ENCODE assay signal across 9 cellular contexts in genomic region chr12:6338955-6339761, GRCh38. TPM values are rescaled to one million over a fixed set of nuclear protein-coding genes. Genes with fewer than 3 reads are reported as not detected.
A peak's percentile ranks its signal among the peaks of the same experiment; 100 is the strongest.
DNase-seq lines count a peak whose midpoint lies in the region; ATAC-seq and TF ChIP-seq lines count a peak whose summit lies in the region.
"Had no signal": no experiment of that assay in that cellular context is flagged by ENCODE, and none has a peak within 500 bp of the region (broad histone marks: within the 10 kb centered on the region; RNA-seq: fewer than 3 reads in every experiment).

No MANE protein-coding gene starts in this region.

- H3K36me3 Mint-ChIP-seq in activated naive CD8-positive, alpha-beta T cell treated with anti-CD3 and anti-CD28 coated beads for 36 hours = peaks cover 14% of the 10 kb centered on the region

- H3K9me3 ChIP-seq in IMR-90 (ENCODE audit: control insufficient read depth, insufficient read depth, low read length) = no peaks in the 10 kb centered on the region
- no peaks in the 10 kb centered on the region for H3K9me3 ChIP-seq in skeletal muscle tissue (ENCODE audit: control insufficient read depth in 3 of 3, low read length in 3 of 3)

- peak overlapping the region; percentile 99 for H3K9ac ChIP-seq in IMR-90 (ENCODE audit: low read depth, low read length)
- H3K9ac ChIP-seq in skeletal muscle tissue (ENCODE audit: low read depth in 1 of 3, low read length in 3 of 3) = peak overlapping the region; percentile 99 to 100 (median 100)

- intact Hi-C loops in IMR-90 (cut with micrococcal nuclease) = no loop called here

- H3K9me1 ChIP-seq in IMR-90 (ENCODE audit: insufficient read depth, low read length) = peaks cover 33% of the 10 kb centered on the region

- no peak overlapping the region for H2BK15ac ChIP-seq in IMR-90 (ENCODE audit: low read depth, low read length)

- no peak overlapping the region for H4K5ac ChIP-seq in IMR-90 (ENCODE audit: low read depth, low read length)

- peak overlapping the region; percentile 98; the same call in 1 of the 2 replicates for H3K27ac ChIP-seq in IMR-90 (ENCODE audit: insufficient read depth, low read length)
- H3K27ac ChIP-seq in epithelial cell of prostate = peak overlapping the region; percentile 98
- H3K27ac ChIP-seq in skeletal muscle tissue (ENCODE audit: low read depth, low read length) = peak overlapping the region; percentile 98

- H2BK120ac ChIP-seq in IMR-90 (ENCODE audit: low read depth, low read length) = peak overlapping the region; percentile 30; the same call in 1 of the 2 replicates

- in situ Hi-C loops in IMR-90 (cut with MboI; ENCODE audit: low sequenced_read_pairs) = loop anchor here (5.0 to 10.0 kb wide), 2 partner anchors 33 to 206 kb away; no protein-coding TSS in a partner anchor

- no peak overlapping the region for H2AK9ac ChIP-seq in IMR-90 (replicated peaks; ENCODE audit: low read depth, low read length, poor library complexity)

- H3K27me3 ChIP-seq in IMR-90 (ENCODE audit: control insufficient read depth, insufficient read depth, low read length) (no peaks in the 10 kb centered on the region), skeletal muscle tissue (ENCODE audit: control insufficient read depth in 3 of 3, insufficient read depth in 3 of 3, low read length in 3 of 3) (no peaks in the 10 kb centered on the region)

- peaks cover 8 to 75% of the 10 kb centered on the region in 2 experiments; a peak in 3 of 4 replicates for H3K79me1 ChIP-seq in IMR-90 (ENCODE audit: low read depth in 1 of 2, low read length in 2 of 2)

- H3K36me3 ChIP-seq in IMR-90 (ENCODE audit: control insufficient read depth, insufficient read depth, low read length) (peaks cover 21% of the 10 kb centered on the region; the same call in 1 of the 2 replicates), skeletal muscle tissue (ENCODE audit: control insufficient read depth in 3 of 3, insufficient read depth in 3 of 3, low read length in 3 of 3) (peaks cover 2 to 6% (median 5%) of the 10 kb centered on the region in 3 donors)

- dilution Hi-C loops in IMR-90 (cut with HindIII; ENCODE audit: low sequenced_read_pairs, unreplicated experiment) = no loop called here

- peak overlapping the region; percentile 40 for H3K23ac ChIP-seq in IMR-90 (ENCODE audit: low read depth, low read length)

- H4K20me1 ChIP-seq in IMR-90 (ENCODE audit: insufficient read depth, low read length) = peaks cover 68% of the 10 kb centered on the region

- H3K9me3 Mint-ChIP-seq in activated naive CD8-positive, alpha-beta T cell treated with anti-CD3 and anti-CD28 coated beads for 36 hours = no peaks in the 10 kb centered on the region

- H3K18ac ChIP-seq in IMR-90 (ENCODE audit: low read depth, low read length) = peak overlapping the region; percentile 6; the same call in 1 of the 2 replicates

- H4K8ac ChIP-seq in IMR-90 (ENCODE audit: low read depth in 2 of 2, low read length in 2 of 2) = peak overlapping the region in 1 of 2 experiments; percentile 33; a peak in 1 of 4 replicates

- H2AK5ac ChIP-seq in IMR-90 (ENCODE audit: low read depth, low read length) = peak overlapping the region; percentile 21; the same call in 1 of the 2 replicates

- H3K27ac Mint-ChIP-seq in activated naive CD8-positive, alpha-beta T cell treated with anti-CD3 and anti-CD28 coated beads for 36 hours = no peak overlapping the region

- H3K4me2 ChIP-seq in IMR-90 (ENCODE audit: low read depth, low read length) = peak overlapping the region; percentile 96

- no peak overlapping the region for H3K4me3 Mint-ChIP-seq in activated naive CD8-positive, alpha-beta T cell treated with anti-CD3 and anti-CD28 coated beads for 36 hours

- H3K56ac ChIP-seq in IMR-90 (ENCODE audit: extremely low read depth, insufficient read depth, low read length) = no peak overlapping the region

- H3K4me1 ChIP-seq in IMR-90 (ENCODE audit: control insufficient read depth, insufficient read depth, low read length) = peaks cover 52% of the 10 kb centered on the region
- H3K4me1 ChIP-seq in skeletal muscle tissue (ENCODE audit: control insufficient read depth in 3 of 3, insufficient read depth in 3 of 3, low read length in 3 of 3) = peaks cover 78 to 94% (median 83%) of the 10 kb centered on the region in 3 donors

- no peak for TF ChIP-seq CTCF in IMR-90 (conservative IDR thresholded peaks at IDR 0.05; ENCODE audit: low read depth, low read length)

- ATAC-seq in IMR-90 (ENCODE audit: low read depth) = no peak

- CTCF ChIA-PET in IMR-90 (lab: Yijun Ruan, JAX) = no interaction called here

- H3K14ac ChIP-seq in IMR-90 (replicated peaks; ENCODE audit: low read depth, low read length) = peak overlapping the region; percentile 41

- H2BK5ac ChIP-seq in IMR-90 (ENCODE audit: low read depth, low read length, poor library complexity, severe bottlenecking) = peak overlapping the region; percentile 98

- no peak overlapping the region for H2AFZ ChIP-seq in IMR-90 (replicated peaks; ENCODE audit: low read length, poor library complexity)

- H2BK20ac ChIP-seq in IMR-90 (ENCODE audit: low read depth, low read length) = 0 out of 2 replicates have a peak overlapping the region, but pooled peaks have one; percentile 2

- TF ChIP-seq RAD21 in IMR-90 (IDR thresholded peaks at IDR 0.05; ENCODE audit: low read length) = no peak

- H3K4ac ChIP-seq in IMR-90 (ENCODE audit: low read depth, low read length) = peak overlapping the region; percentile 26

- POLR2A ChIA-PET in IMR-90 (lab: Charles Lee; ENCODE audit: unreplicated experiment) = interaction anchor here (0.8 to 1.2 kb wide), 2 partner anchors 44 to 195 kb away, joined by 3 to 4 read pairs; partner anchors contain the start of gene LTBR

- no TSS peak for BruUV-seq in IMR-90 (replicated peaks; lab: Mats Ljungman, UMichigan)

- WGBS in IMR-90 (ENCODE audit: extremely low coverage in 2 of 2, insufficient read length in 1 of 2), 2 experiments = 66% methylated on average over 2 of the region's 8 CpGs; no CpG with 5 or more reads in 1 of the 2 experiments

- peaks cover 40% of the 10 kb centered on the region for H3K4me1 Mint-ChIP-seq in activated naive CD8-positive, alpha-beta T cell treated with anti-CD3 and anti-CD28 coated beads for 36 hours

- H4K91ac ChIP-seq in IMR-90 (ENCODE audit: insufficient read depth, low read depth, low read length) = peak overlapping the region; percentile 3; the same call in 1 of the 2 replicates

- no peaks in the 10 kb centered on the region for H3K27me3 Mint-ChIP-seq in activated naive CD8-positive, alpha-beta T cell treated with anti-CD3 and anti-CD28 coated beads for 36 hours

- peak overlapping the region; percentile 86 for H3K4me3 ChIP-seq in IMR-90 (ENCODE audit: insufficient read depth, low read depth, low read length)
- peak overlapping the region; percentile 96 to 97 (median 97) for H3K4me3 ChIP-seq in skeletal muscle tissue (ENCODE audit: low read length in 3 of 3)

- DNase-seq in IMR-90 (no peak), epithelial cell of prostate (ENCODE audit: low read depth, low spot score) (no peak), GOT3 (lab: John Stamatoyannopoulos, UW) (no peak), pons (ENCODE audit: low spot score) (no peak)
- no peak for DNase-seq in activated naive CD8-positive, alpha-beta T cell treated with anti-CD3 and anti-CD28 coated beads for 36 hours
- DNase-seq: stimulated activated CD4-positive, alpha-beta T cell treated with anti-CD3 and anti-CD28 coated beads, Interleukin-2, amount 100 ng/mL, for 24 hours had no signal

- no peak for TF ChIP-seq POLR2A in IMR-90 (IDR thresholded peaks at IDR 0.05; ENCODE audit: low read depth, low read length)

TF ChIP-seq in IMR-90, 13 proteins besides CTCF, POLR2A, EP300 and RAD21:
- TF ChIP-seq BHLHE40 (IDR thresholded peaks at IDR 0.05; ENCODE audit: low read depth, low read length) (no peak), MAZ (IDR thresholded peaks at IDR 0.05; ENCODE audit: borderline replicate concordance, low read depth, low read length) (no peak), MAFK (IDR thresholded peaks at IDR 0.05; ENCODE audit: low read depth, low read length) (no peak), USF2 (IDR thresholded peaks at IDR 0.05; ENCODE audit: low read depth, low read length) (no peak), CHD1 (IDR thresholded peaks at IDR 0.05; ENCODE audit: low read depth, low read length) (no peak), NFE2L2 (IDR thresholded peaks at IDR 0.05; ENCODE audit: low read depth, low read length) (no peak)

RNA-seq across cellular contexts. Expression of gene TNFRSF1A, which starts 2.7 kb away (rescaled TPM):
- total RNA-seq in IMR-90 (2012; rRNA removed) = 79.6 and 86.7 TPM in 2 replicates
- 136 and 138 TPM in 2 replicates for polyA plus RNA-seq in IMR-90 (2012; rRNA removed)
- polyA plus RNA-seq in IMR-90 (2012; cell fraction: cytosol; rRNA removed) = 105 and 167 TPM in 2 replicates
- polyA plus RNA-seq in IMR-90 (2012; cell fraction: nucleus; rRNA removed; ENCODE audit: low replicate concordance) = 102 and 107 TPM in 2 replicates
- total RNA-seq in skeletal muscle tissue = 47.5 TPM
- 10 to 100 TPM; 44.8 to 49.1 TPM for total RNA-seq in activated naive CD8-positive, alpha-beta T cell treated with anti-CD3 and anti-CD28 coated beads for 36 hours

RNA-seq across cellular contexts. Expression of gene PLEKHG6, which starts 28.7 kb away (rescaled TPM):
- under 0.01 TPM in 2 replicates for total RNA-seq in IMR-90 (2012; rRNA removed)
- polyA plus RNA-seq in IMR-90 (2012; rRNA removed) = 0.10 TPM in 2 replicates
- 0.05 and 0.07 TPM in 2 replicates for polyA plus RNA-seq in IMR-90 (2012; cell fraction: cytosol; rRNA removed)
- 0.05 and 0.15 TPM in 2 replicates for polyA plus RNA-seq in IMR-90 (2012; cell fraction: nucleus; rRNA removed; ENCODE audit: low replicate concordance)
- total RNA-seq in skeletal muscle tissue = 0.52 TPM
- total RNA-seq in activated naive CD8-positive, alpha-beta T cell treated with anti-CD3 and anti-CD28 coated beads for 36 hours = under 1 TPM; 0.10 to 0.52 TPM
- total RNA-seq: T-helper 2 cell treated with Interferon-gamma antibody and Interleukin-4, amounts not matched to agents 100 ng/mL and 5 ng/mL, for 36 hours had no signal

RNA-seq across cellular contexts. Expression of gene SCNN1A, which starts 36.2 kb away (rescaled TPM):
- total RNA-seq in IMR-90 (2012; rRNA removed) = not detected in 2 replicates
- 0.24 and 0.41 TPM in 2 replicates for polyA plus RNA-seq in IMR-90 (2012; rRNA removed)
- polyA plus RNA-seq in IMR-90 (2012; cell fraction: cytosol; rRNA removed) = 0.13 and 0.16 TPM in 2 replicates
- 0.32 and 1.2 TPM in 2 replicates for polyA plus RNA-seq in IMR-90 (2012; cell fraction: nucleus; rRNA removed; ENCODE audit: low replicate concordance)
- not detected for total RNA-seq in skeletal muscle tissue
- total RNA-seq in activated naive CD8-positive, alpha-beta T cell treated with anti-CD3 and anti-CD28 coated beads for 36 hours = 1 to 10 TPM; 2.7 to 3.7 TPM
- total RNA-seq: cerebellum had no signal

RNA-seq across cellular contexts. Expression of gene LTBR, which starts 44.8 kb away (rescaled TPM):
- 19.7 and 24.7 TPM in 2 replicates for total RNA-seq in IMR-90 (2012; rRNA removed)
- polyA plus RNA-seq in IMR-90 (2012; rRNA removed) = 62.5 and 66.0 TPM in 2 replicates
- 71.8 and 82.3 TPM in 2 replicates for polyA plus RNA-seq in IMR-90 (2012; cell fraction: cytosol; rRNA removed)
- 71.5 and 142 TPM in 2 replicates for polyA plus RNA-seq in IMR-90 (2012; cell fraction: nucleus; rRNA removed; ENCODE audit: low replicate concordance)
- 11.0 TPM for total RNA-seq in skeletal muscle tissue
- total RNA-seq in activated naive CD8-positive, alpha-beta T cell treated with anti-CD3 and anti-CD28 coated beads for 36 hours = 1 to 10 TPM; 1.1 to 1.5 TPM
